29 cellular contexts compared by ENCODE assay signal in genomic region chr3:194504146-194504545, GRCh38.
"Had no signal": no experiment of that assay in that cellular context is flagged by ENCODE, and none has a peak within 500 bp of the region (broad histone marks: within the 10 kb centered on the region; RNA-seq: fewer than 3 reads in every experiment).

No MANE protein-coding gene starts in this region.

- H3K27me3 Mint-ChIP-seq: naive B cell; naive thymus-derived CD8-positive, alpha-beta T cell; natural killer cell treated with Interleukin-12 subunit alpha and Interleukin-12 subunit beta and Interleukin-15 and Interleukin-18, amount 100 ng/mL, for 72 hours; stimulated activated naive B cell treated with anti-CD40 and anti-IgM and Interleukin-4, amounts not matched to agents 10 μg/mL and 1 μg/mL and 100 μg/mL, for 72 hours; stimulated activated naive CD8-positive, alpha-beta T cell treated with anti-CD3 and anti-CD28 coated beads, Interleukin-15, Interleukin-2, amounts not matched to agents 100 ng/mL and 50 ng/mL, for 24 hours; type B pancreatic cell had no signal

- H3K4me3 Mint-ChIP-seq: naive B cell; naive thymus-derived CD8-positive, alpha-beta T cell; natural killer cell treated with Interleukin-12 subunit alpha and Interleukin-12 subunit beta and Interleukin-15 and Interleukin-18, amount 100 ng/mL, for 72 hours; nephron progenitor cell; neural crest cell; stimulated activated effector memory CD8-positive, alpha-beta T cell treated with anti-CD3 and anti-CD28 coated beads, Interleukin-12 subunit alpha, Interleukin-12 subunit beta, amount 100 ng/mL, for 72 hours; stimulated activated naive B cell treated with anti-CD40 and anti-IgM and Interleukin-4, amounts not matched to agents 10 μg/mL and 1 μg/mL and 100 μg/mL, for 72 hours; stimulated activated naive CD8-positive, alpha-beta T cell treated with anti-CD3 and anti-CD28 coated beads, Interleukin-15, Interleukin-2, amounts not matched to agents 100 ng/mL and 50 ng/mL, for 24 hours; type B pancreatic cell had no signal

- ATAC-seq: naive thymus-derived CD8-positive, alpha-beta T cell; natural killer cell treated with Interleukin-12 subunit alpha and Interleukin-12 subunit beta and Interleukin-15 and Interleukin-18, amount 100 ng/mL, for 72 hours; pancreas; right lobe of liver; stimulated activated effector memory CD8-positive, alpha-beta T cell treated with anti-CD3 and anti-CD28 coated beads, Interleukin-12 subunit alpha, Interleukin-12 subunit beta, amount 100 ng/mL, for 72 hours; stimulated activated naive B cell treated with anti-CD40 and anti-IgM and Interleukin-4, amounts not matched to agents 10 μg/mL and 1 μg/mL and 100 μg/mL, for 72 hours; upper lobe of right lung had no signal

- H3K27ac ChIP-seq: neutrophil, pancreas, prostate gland, right lobe of liver, sigmoid colon, stomach, thoracic aorta, tibial artery, transverse colon, upper lobe of right lung, uterus had no signal

- H3K27me3 ChIP-seq: neutrophil, pancreas, right lobe of liver, sigmoid colon, stomach, tibial artery, transverse colon, upper lobe of right lung, uterus had no signal

- H3K36me3 Mint-ChIP-seq: naive B cell; natural killer cell treated with Interleukin-12 subunit alpha and Interleukin-12 subunit beta and Interleukin-15 and Interleukin-18, amount 100 ng/mL, for 72 hours; stimulated activated effector memory CD8-positive, alpha-beta T cell treated with anti-CD3 and anti-CD28 coated beads, Interleukin-12 subunit alpha, Interleukin-12 subunit beta, amount 100 ng/mL, for 72 hours; type B pancreatic cell had no signal

- H3K9me3 ChIP-seq: neutrophil, pancreas, prostate gland, right lobe of liver, sigmoid colon, stomach, thoracic aorta, transverse colon, upper lobe of right lung, uterus had no signal

- H3K4me1 Mint-ChIP-seq: naive B cell; neural crest cell; stimulated activated effector memory CD8-positive, alpha-beta T cell treated with anti-CD3 and anti-CD28 coated beads, Interleukin-12 subunit alpha, Interleukin-12 subunit beta, amount 100 ng/mL, for 72 hours; stimulated activated naive B cell treated with anti-CD40 and anti-IgM and Interleukin-4, amounts not matched to agents 10 μg/mL and 1 μg/mL and 100 μg/mL, for 72 hours had no signal

- H3K4me1 ChIP-seq: pancreas, prostate gland, right lobe of liver, sigmoid colon, stomach, transverse colon, uterus had no signal

- H3K27ac Mint-ChIP-seq: naive B cell; natural killer cell treated with Interleukin-12 subunit alpha and Interleukin-12 subunit beta and Interleukin-15 and Interleukin-18, amount 100 ng/mL, for 72 hours; nephron progenitor cell; stimulated activated effector memory CD8-positive, alpha-beta T cell treated with anti-CD3 and anti-CD28 coated beads, Interleukin-12 subunit alpha, Interleukin-12 subunit beta, amount 100 ng/mL, for 72 hours; stimulated activated naive B cell treated with anti-CD40 and anti-IgM and Interleukin-4, amounts not matched to agents 10 μg/mL and 1 μg/mL and 100 μg/mL, for 72 hours; stimulated activated naive CD8-positive, alpha-beta T cell treated with anti-CD3 and anti-CD28 coated beads, Interleukin-15, Interleukin-2, amounts not matched to agents 100 ng/mL and 50 ng/mL, for 24 hours; type B pancreatic cell had no signal

- DNase-seq: naive B cell; naive thymus-derived CD8-positive, alpha-beta T cell; nephron progenitor cell; nucleus accumbens; pancreas; retina; right cardiac atrium; right lobe of liver; sigmoid colon; small intestine; stimulated activated CD4-positive, alpha-beta T cell treated with anti-CD3 and anti-CD28 coated beads, Interleukin-15, amount 100 ng/mL, for 24 hours; stimulated activated CD4-positive, alpha-beta T cell treated with anti-CD3 and anti-CD28 coated beads, Interleukin-2, amount 100 ng/mL, for 24 hours; stimulated activated CD4-positive, alpha-beta T cell treated with anti-CD3 and anti-CD28 coated beads, Interleukin-2, amount 100 ng/mL, for 48 hours; stimulated activated CD4-positive, alpha-beta T cell treated with anti-CD3 and anti-CD28 coated beads, Interleukin-4, amount 100 ng/mL, for 24 hours; stimulated activated naive B cell treated with anti-CD40 and anti-IgM and Interleukin-4, amounts not matched to agents 10 μg/mL and 1 μg/mL and 100 μg/mL, for 72 hours; stimulated activated naive CD4-positive, alpha-beta T cell treated with Interleukin-2 at 50 U/mL for 16 hours; stomach; tibial artery; transverse colon; upper lobe of right lung; uterus had no signal

- H3K9me3 Mint-ChIP-seq: naive thymus-derived CD8-positive, alpha-beta T cell; natural killer cell treated with Interleukin-12 subunit alpha and Interleukin-12 subunit beta and Interleukin-15 and Interleukin-18, amount 100 ng/mL, for 72 hours; nephron progenitor cell; neural crest cell; stimulated activated effector memory CD8-positive, alpha-beta T cell treated with anti-CD3 and anti-CD28 coated beads, Interleukin-12 subunit alpha, Interleukin-12 subunit beta, amount 100 ng/mL, for 72 hours; stimulated activated naive B cell treated with anti-CD40 and anti-IgM and Interleukin-4, amounts not matched to agents 10 μg/mL and 1 μg/mL and 100 μg/mL, for 72 hours; stimulated activated naive CD8-positive, alpha-beta T cell treated with anti-CD3 and anti-CD28 coated beads, Interleukin-15, Interleukin-2, amounts not matched to agents 100 ng/mL and 50 ng/mL, for 24 hours; type B pancreatic cell had no signal

- H3K4me3 ChIP-seq: pancreas, prostate gland, right lobe of liver, sigmoid colon, stomach, thoracic aorta, tibial artery, transverse colon, upper lobe of right lung, uterus had no signal

- H3K36me3 ChIP-seq: neutrophil, pancreas, prostate gland, right lobe of liver, sigmoid colon, stomach, thoracic aorta, tibial artery, transverse colon, upper lobe of right lung, uterus had no signal
